Comparison of ENCODE assay signal across 8 cellular contexts in the genomic region with DNA sequence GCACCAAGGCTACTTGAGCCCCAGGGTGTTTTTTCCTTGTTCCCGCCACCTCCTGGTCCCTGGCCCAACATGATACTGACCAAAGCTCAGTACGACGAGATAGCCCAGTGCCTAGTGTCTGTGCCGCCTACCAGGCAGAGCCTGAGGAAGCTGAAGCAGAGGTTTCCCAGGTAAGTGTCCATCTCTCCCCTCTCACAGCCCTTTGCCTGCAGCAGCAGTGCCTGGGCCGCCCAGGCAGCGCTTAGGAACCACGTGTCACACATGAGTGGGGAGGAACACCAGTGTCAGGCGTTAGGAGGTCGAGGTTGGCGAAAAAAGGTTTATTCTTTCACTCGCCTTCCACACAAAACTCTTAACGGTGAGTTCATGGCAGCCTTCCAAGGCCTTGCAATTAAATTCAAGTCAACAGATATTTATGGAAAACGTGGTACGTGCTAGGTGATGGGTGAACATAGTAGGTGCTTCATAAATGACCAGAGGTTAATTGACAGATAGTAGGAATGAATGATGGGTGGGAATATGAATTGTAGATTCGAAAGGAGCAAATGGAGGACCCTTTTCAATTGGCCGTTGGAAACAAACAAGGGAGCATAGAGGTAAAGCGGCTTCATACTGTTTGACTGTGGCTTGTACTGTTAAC. TPM values are rescaled to one million over a fixed set of nuclear protein-coding genes. Genes with fewer than 3 reads are reported as not detected.
DNase-seq lines count a peak whose midpoint lies in the region; ATAC-seq and TF ChIP-seq lines count a peak whose summit lies in the region.

No MANE protein-coding gene starts in this region.

- no peaks in the 10 kb centered on the region for H4K20me1 ChIP-seq in osteoblast (ENCODE audit: insufficient read depth, low read length)

- no peaks in the 10 kb centered on the region for H3K9me3 ChIP-seq in osteoblast (ENCODE audit: low read depth, low read length)

- CTCF ChIA-PET in activated B cell treated with CpG ODN at 0.5 μM for 24 hours (lab: Charles Lee), result no interaction called here

- H3K36me3 ChIP-seq in osteoblast (ENCODE audit: insufficient read depth, low read length), result no peaks in the 10 kb centered on the region

- peak overlapping the region; percentile 86 to 91 for H3K4me3 Mint-ChIP-seq in CD14-positive monocyte
- peak overlapping the region; percentile 93 for H3K4me3 Mint-ChIP-seq in activated B cell treated with CpG ODN at 0.5 μM for 24 hours

- H3K27me3 Mint-ChIP-seq in CD14-positive monocyte (ENCODE audit: low read depth in 3 of 3) (peaks cover 6 to 17% (median 9%) of the 10 kb centered on the region in 3 donors), activated B cell treated with CpG ODN at 0.5 μM for 24 hours (peaks cover 2% of the 10 kb centered on the region)

- H3K36me3 Mint-ChIP-seq in CD14-positive monocyte (no peaks in the 10 kb centered on the region), activated B cell treated with CpG ODN at 0.5 μM for 24 hours (ENCODE audit: low read depth) (peaks cover 2% of the 10 kb centered on the region)

- intact Hi-C loops in CD14-positive monocyte (cut with micrococcal nuclease), result no loop called here
- intact Hi-C loops in activated B cell treated with CpG ODN at 0.5 μM for 24 hours (cut with micrococcal nuclease), result loop anchor here (1.0 to 2.0 kb wide), 4 partner anchors 521 to 1675 kb away; partner anchors contain the start of genes DPH6, MEIS2 and ZNF770

- no peaks in the 10 kb centered on the region for H3K27me3 ChIP-seq in osteoblast (ENCODE audit: insufficient read depth, low read length)

- H3K27ac Mint-ChIP-seq in CD14-positive monocyte (peak overlapping the region in 5 of 7 donors; percentile 13 to 95 (median 79)), activated B cell treated with CpG ODN at 0.5 μM for 24 hours (peak overlapping the region; percentile 96)

- POLR2A ChIA-PET in activated B cell treated with CpG ODN at 0.5 μM for 24 hours (lab: Charles Lee), result interaction anchor here (0.9 to 1.3 kb wide), 2 partner anchors 1034 to 1984 kb away, joined by 3 to 6 read pairs; partner anchors contain the start of gene DPH6

- peaks cover 19% of the 10 kb centered on the region for H3K79me2 ChIP-seq in osteoblast (ENCODE audit: insufficient read depth, low read length)

- ATAC-seq in GM19324 (IDR thresholded peaks at IDR 0.05; ENCODE audit: low FRiP score, unreplicated experiment) (peak; percentile 43), HG03460 (IDR thresholded peaks at IDR 0.05; ENCODE audit: unreplicated experiment) (peak; percentile 28), activated B cell treated with CpG ODN at 0.5 μM for 24 hours (ENCODE audit: low read depth) (peak; percentile 19), GM21723 (IDR thresholded peaks at IDR 0.05; ENCODE audit: unreplicated experiment) (no peak)

- TF ChIP-seq CTCF in CD14-positive monocyte (IDR thresholded peaks at IDR 0.05), result no peak
- no peak for TF ChIP-seq CTCF in activated B cell treated with CpG ODN at 0.5 μM for 24 hours (IDR thresholded peaks at IDR 0.05)
- TF ChIP-seq CTCF in fibroblast of pulmonary artery (IDR thresholded peaks at IDR 0.05; ENCODE audit: low read length, missing control alignments), result no peak
- TF ChIP-seq CTCF in osteoblast (IDR thresholded peaks at IDR 0.05; ENCODE audit: extremely low read depth, low read depth, low read length), result no peak

- peaks cover 6% of the 10 kb centered on the region for H3K4me1 ChIP-seq in osteoblast (ENCODE audit: insufficient read depth, low read length)

- DNase-seq in CD14-positive monocyte (ENCODE audit: low spot score) (no peak), activated B cell treated with CpG ODN at 0.5 μM for 24 hours (no peak), fibroblast of pulmonary artery (ENCODE audit: low read depth) (no peak), osteoblast (ENCODE audit: insufficient read length, low spot score, missing footprints) (no peak), occipital lobe (lab: John Stamatoyannopoulos, UW) (no peak)

- H2AFZ ChIP-seq in osteoblast (ENCODE audit: low read length), result peak overlapping the region; percentile 98

- peak overlapping the region; percentile 99 for H3K4me2 ChIP-seq in osteoblast (ENCODE audit: insufficient read depth, low read length)

- peak overlapping the region; percentile 83 for H3K4me3 ChIP-seq in fibroblast of pulmonary artery (replicated peaks; ENCODE audit: low read depth, low read length)
- peak overlapping the region; percentile 92 for H3K4me3 ChIP-seq in osteoblast (ENCODE audit: insufficient read depth, low read length)

- H3K27ac ChIP-seq in osteoblast (ENCODE audit: low read depth, low read length), result peak overlapping the region; percentile 96

- peaks cover 11% of the 10 kb centered on the region for H3K4me1 Mint-ChIP-seq in CD14-positive monocyte
- peaks cover 22% of the 10 kb centered on the region for H3K4me1 Mint-ChIP-seq in activated B cell treated with CpG ODN at 0.5 μM for 24 hours

- H3K9me3 Mint-ChIP-seq in CD14-positive monocyte (peaks cover 0 to 2% (median 0%) of the 10 kb centered on the region in 7 donors), activated B cell treated with CpG ODN at 0.5 μM for 24 hours (no peaks in the 10 kb centered on the region)

RNA-seq across cellular contexts. Expression of gene CDIN1, which starts 0.5 kb away (rescaled TPM):
- 1 to 10 TPM in 1 of 2 donors, under 1 TPM in 1; 0.57 to 2.1 TPM for polyA plus RNA-seq in CD14-positive monocyte
- total RNA-seq in activated B cell treated with CpG ODN at 0.5 μM for 24 hours (10.9 and 12.1 TPM in 2 replicates), osteoblast (8.7 and 9.1 TPM in 2 replicates), occipital lobe (14.2 TPM)
